Comparison of ENCODE assay signal across 1 cellular context in the genomic region with DNA sequence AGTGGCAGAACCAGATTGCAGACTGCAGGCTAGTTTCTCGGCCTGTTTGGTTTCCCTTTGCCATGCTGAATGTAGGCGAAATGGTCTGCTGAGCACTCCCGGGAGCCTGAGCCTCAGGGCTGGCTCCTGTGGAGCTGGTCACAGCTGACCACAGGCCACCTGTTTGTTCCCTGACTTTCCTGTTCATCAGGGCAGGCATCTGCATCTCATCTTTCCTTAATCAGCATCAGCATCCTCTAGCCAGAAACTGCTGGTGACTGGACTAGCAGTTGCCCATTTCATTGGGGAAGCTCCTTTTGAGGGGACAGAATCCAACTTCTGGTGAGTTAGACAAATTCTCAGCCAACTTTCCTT.
TF ChIP-seq lines count a peak whose summit lies in the region.

No MANE protein-coding gene starts in this region.

TF ChIP-seq in neural cell, 6 proteins besides CTCF, POLR2A, EP300 and RAD21 (continued from another document):
- TF ChIP-seq, protein P1, sequence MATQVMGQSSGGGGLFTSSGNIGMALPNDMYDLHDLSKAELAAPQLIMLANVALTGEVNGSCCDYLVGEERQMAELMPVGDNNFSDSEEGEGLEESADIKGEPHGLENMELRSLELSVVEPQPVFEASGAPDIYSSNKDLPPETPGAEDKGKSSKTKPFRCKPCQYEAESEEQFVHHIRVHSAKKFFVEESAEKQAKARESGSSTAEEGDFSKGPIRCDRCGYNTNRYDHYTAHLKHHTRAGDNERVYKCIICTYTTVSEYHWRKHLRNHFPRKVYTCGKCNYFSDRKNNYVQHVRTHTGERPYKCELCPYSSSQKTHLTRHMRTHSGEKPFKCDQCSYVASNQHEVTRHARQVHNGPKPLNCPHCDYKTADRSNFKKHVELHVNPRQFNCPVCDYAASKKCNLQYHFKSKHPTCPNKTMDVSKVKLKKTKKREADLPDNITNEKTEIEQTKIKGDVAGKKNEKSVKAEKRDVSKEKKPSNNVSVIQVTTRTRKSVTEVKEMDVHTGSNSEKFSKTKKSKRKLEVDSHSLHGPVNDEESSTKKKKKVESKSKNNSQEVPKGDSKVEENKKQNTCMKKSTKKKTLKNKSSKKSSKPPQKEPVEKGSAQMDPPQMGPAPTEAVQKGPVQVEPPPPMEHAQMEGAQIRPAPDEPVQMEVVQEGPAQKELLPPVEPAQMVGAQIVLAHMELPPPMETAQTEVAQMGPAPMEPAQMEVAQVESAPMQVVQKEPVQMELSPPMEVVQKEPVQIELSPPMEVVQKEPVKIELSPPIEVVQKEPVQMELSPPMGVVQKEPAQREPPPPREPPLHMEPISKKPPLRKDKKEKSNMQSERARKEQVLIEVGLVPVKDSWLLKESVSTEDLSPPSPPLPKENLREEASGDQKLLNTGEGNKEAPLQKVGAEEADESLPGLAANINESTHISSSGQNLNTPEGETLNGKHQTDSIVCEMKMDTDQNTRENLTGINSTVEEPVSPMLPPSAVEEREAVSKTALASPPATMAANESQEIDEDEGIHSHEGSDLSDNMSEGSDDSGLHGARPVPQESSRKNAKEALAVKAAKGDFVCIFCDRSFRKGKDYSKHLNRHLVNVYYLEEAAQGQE (IDR thresholded peaks at IDR 0.05; ENCODE audit: borderline replicate concordance): no peak
- TF ChIP-seq POLR2AphosphoS5 (IDR thresholded peaks at IDR 0.05) (no peak), EZH2 (IDR thresholded peaks at IDR 0.05; ENCODE audit: borderline replicate concordance, insufficient read depth, low read length, poor library complexity, severe bottlenecking) (no peak), MXI1 (conservative IDR thresholded peaks at IDR 0.05; ENCODE audit: poor library complexity, severe bottlenecking) (no peak), SMC3 (conservative IDR thresholded peaks at IDR 0.05; ENCODE audit: poor library complexity) (no peak)
